3 cellular contexts compared by ENCODE assay signal in genomic region chr19:8375766-8376165, GRCh38. TPM values are rescaled to one million over a fixed set of nuclear protein-coding genes. Genes with fewer than 3 reads are reported as not detected.
"Had no signal": no experiment of that assay in that cellular context is flagged by ENCODE, and none has a peak within 500 bp of the region (broad histone marks: within the 10 kb centered on the region; RNA-seq: fewer than 3 reads in every experiment).

No MANE protein-coding gene starts in this region.

RNA-seq across cellular contexts. Expression of gene ANGPTL4, which starts 11.8 kb away (rescaled TPM):
- total RNA-seq: HT1080 had no signal
- polyA plus RNA-seq: IgD-negative memory B cell had no signal

RNA-seq across cellular contexts. Expression of gene KANK3, which starts 32.7 kb away (rescaled TPM):
- total RNA-seq: HT1080, IMR-90 had no signal
- polyA plus RNA-seq: IgD-negative memory B cell had no signal
